10 cellular contexts compared by ENCODE assay signal in the genomic region with DNA sequence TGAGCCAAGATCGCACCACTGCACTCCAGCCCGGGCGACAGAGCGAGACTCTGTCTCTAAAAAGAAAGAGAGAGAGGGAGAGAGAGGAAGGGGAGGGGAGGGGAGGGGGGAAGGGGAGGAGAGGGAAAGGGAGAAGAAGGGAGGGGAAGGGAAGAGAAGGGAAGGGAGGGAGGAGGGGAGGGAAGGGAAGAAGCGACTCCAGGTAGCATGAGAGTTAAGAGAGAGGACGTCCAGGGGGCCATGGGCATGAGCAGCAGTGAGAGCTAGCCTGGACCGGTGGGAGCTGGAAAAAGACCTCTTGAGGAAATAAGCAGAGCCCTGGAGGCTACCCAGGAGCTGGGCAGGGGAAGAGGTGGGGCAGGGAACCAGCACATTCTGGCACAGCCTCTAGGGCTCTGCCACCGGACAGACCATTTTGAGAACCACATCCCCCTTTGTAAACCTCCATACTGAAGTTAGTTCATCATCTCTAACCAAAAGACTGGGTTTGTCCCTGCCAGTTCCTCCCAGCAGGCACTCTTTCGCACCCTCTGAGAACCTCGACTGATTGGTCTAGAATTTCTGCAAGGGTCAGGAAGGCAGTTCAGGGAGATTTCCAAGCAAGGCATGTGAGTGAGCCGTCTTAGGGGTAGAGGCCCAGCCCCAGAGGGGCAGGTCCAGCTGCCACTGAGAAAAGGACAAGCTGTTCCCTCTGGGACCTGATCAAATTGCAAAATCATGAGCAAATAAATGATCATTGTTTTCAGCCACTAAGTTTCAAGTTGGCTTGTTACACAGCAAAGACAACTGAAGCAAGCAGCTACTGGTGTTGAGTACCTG. TPM values are rescaled to one million over a fixed set of nuclear protein-coding genes. Genes with fewer than 3 reads are reported as not detected.
DNase-seq lines count a peak whose midpoint lies in the region; TF ChIP-seq lines count a peak whose summit lies in the region.
"Had no signal": no experiment of that assay in that cellular context is flagged by ENCODE, and none has a peak within 500 bp of the region (broad histone marks: within the 10 kb centered on the region; RNA-seq: fewer than 3 reads in every experiment).

No MANE protein-coding gene starts in this region.

- H3K36me3 Mint-ChIP-seq in nephron progenitor cell (ENCODE audit: low read depth): no peaks in the 10 kb centered on the region

- H3K9ac ChIP-seq in rectal smooth muscle tissue (ENCODE audit: low read length): no peak overlapping the region

- no peak overlapping the region for H3K4me3 ChIP-seq in right atrium auricular region
- no peak overlapping the region for H3K4me3 ChIP-seq in rectal smooth muscle tissue (ENCODE audit: low read length)

- POLR2A ChIA-PET in GM10248 (lab: Yijun Ruan, JAX): no interaction called here

- no peak overlapping the region for H3K27ac Mint-ChIP-seq in nephron progenitor cell

- 45 to 64% (median 49%) methylated on average over 9 to 11 of the region's 11 CpGs for WGBS in adipose tissue, 3 donors

- peaks cover 49% of the 10 kb centered on the region for H3K4me1 Mint-ChIP-seq in nephron progenitor cell

- H3K27me3 ChIP-seq in right atrium auricular region (no peaks in the 10 kb centered on the region), rectal smooth muscle tissue (ENCODE audit: control insufficient read depth, insufficient read depth, low read length) (no peaks in the 10 kb centered on the region)

- no peak overlapping the region for H3K4me3 Mint-ChIP-seq in nephron progenitor cell

- H3K27me3 Mint-ChIP-seq in nephron progenitor cell (ENCODE audit: low read depth, poor library complexity): no peaks in the 10 kb centered on the region

- TF ChIP-seq CTCF in right atrium auricular region (IDR thresholded peaks at IDR 0.05) (no peak), nephron progenitor cell (IDR thresholded peaks at IDR 0.05) (no peak), GM10248 (IDR thresholded peaks at IDR 0.05; ENCODE audit: control extremely low read depth, extremely low read depth, low read depth, missing control alignments) (no peak)

- DNase-seq in C1 segment of cervical spinal cord (lab: John Stamatoyannopoulos, UW) (peak in 9 of 14 donors; percentile 10 to 63 (median 25)), right atrium auricular region (ENCODE audit: low spot score) (peak; percentile 82), nephron progenitor cell (no peak), T-helper 1 cell (no peak), GM10248 (ENCODE audit: extremely low spot score) (no peak), DMS153 (lab: John Stamatoyannopoulos, UW) (no peak)
- DNase-seq: NCI-H510A; stimulated activated CD4-positive, alpha-beta T cell treated with anti-CD3 and anti-CD28 coated beads, Interleukin-4, amount 100 ng/mL, for 24 hours had no signal

- no peaks in the 10 kb centered on the region for H3K9me3 Mint-ChIP-seq in nephron progenitor cell

- H3K27ac ChIP-seq in adipose tissue (ENCODE audit: low read depth, low read length): peak overlapping the region; percentile 84
- peak overlapping the region; percentile 63 to 67 for H3K27ac ChIP-seq in right atrium auricular region
- peak overlapping the region; percentile 34 for H3K27ac ChIP-seq in rectal smooth muscle tissue (ENCODE audit: low read depth, low read length)

- no peaks in the 10 kb centered on the region for H3K36me3 ChIP-seq in right atrium auricular region
- H3K36me3 ChIP-seq in rectal smooth muscle tissue (ENCODE audit: control insufficient read depth, insufficient read depth, low read length): no peaks in the 10 kb centered on the region

- CTCF ChIA-PET in GM10248 (lab: Yijun Ruan, JAX): interaction anchor here (0.9 to 2.0 kb wide), 7 partner anchors 9 to 112 kb away, joined by 3 to 6 read pairs (median 5); no protein-coding TSS in a partner anchor

- H3K4me1 ChIP-seq in right atrium auricular region (peaks cover 0 to 21% of the 10 kb centered on the region in 2 donors), rectal smooth muscle tissue (ENCODE audit: control insufficient read depth, insufficient read depth, low read length) (peaks cover 4% of the 10 kb centered on the region)

- H3K9me3 ChIP-seq in right atrium auricular region: no peaks in the 10 kb centered on the region

RNA-seq across cellular contexts. Expression of gene NAIF1, which starts 11.7 kb away (rescaled TPM):
- 1 to 10 TPM; 4.8 to 6.6 (median 5.1) TPM for polyA plus RNA-seq in adipose tissue
- total RNA-seq in right atrium auricular region: 1 to 10 TPM; 5.8 to 8.2 TPM

RNA-seq across cellular contexts. Expression of gene SLC25A25, which starts 12.6 kb away (rescaled TPM):
- polyA plus RNA-seq in adipose tissue: 100 to 1,000 TPM in 1 of 3 donors, 10 to 100 TPM in 2; 40.4 to 129 (median 61.0) TPM
- 10 to 100 TPM in 1 of 2 donors, 1 to 10 TPM in 1; 8.2 to 11.8 TPM for total RNA-seq in right atrium auricular region

Comparison
In these comparisons a context has a peak if more than half of its experiments do, and no peak if none do; other contexts are left out.
1. DNase-seq: peak in C1 segment of cervical spinal cord (9 of 14) and right atrium auricular region (single experiment); none in nephron progenitor cell (single experiment), T-helper 1 cell (0 of 5), GM10248 (single experiment) and DMS153 (single experiment).
2. H3K27ac ChIP-seq: peak in every context shown above with its lines; median percentile 84 in adipose tissue; 65 in right atrium auricular region; 34 in rectal smooth muscle tissue.